Comparison of ENCODE assay signal across 19 cellular contexts in genomic region chr1:46152021-46152420, GRCh38. TPM values are rescaled to one million over a fixed set of nuclear protein-coding genes. Genes with fewer than 3 reads are reported as not detected.
DNase-seq lines count a peak whose midpoint lies in the region; ATAC-seq and TF ChIP-seq lines count a peak whose summit lies in the region.
"Had no signal": no experiment of that assay in that cellular context is flagged by ENCODE, and none has a peak within 500 bp of the region (broad histone marks: within the 10 kb centered on the region; RNA-seq: fewer than 3 reads in every experiment).

No MANE protein-coding gene starts in this region.

- 87% methylated on average over 3 of the region's 3 CpGs for WGBS in SK-N-SH (ENCODE audit: low lambda C conversion rate)
- 86 to 91% methylated on average over 3 of the region's 3 CpGs for WGBS in thyroid gland, 2 donors

- no peaks in the 10 kb centered on the region for H3K9me3 ChIP-seq in SK-N-SH
- no peaks in the 10 kb centered on the region for H3K9me3 ChIP-seq in thyroid gland
- H3K9me3 ChIP-seq: heart left ventricle, MG63, SJSA1 had no signal

- TF ChIP-seq CTCF in SK-N-SH (IDR thresholded peaks at IDR 0.05): no peak
- no peak for TF ChIP-seq CTCF in thyroid gland (IDR thresholded peaks at IDR 0.05)

- no peak overlapping the region for H2AFZ ChIP-seq in SK-N-SH (ENCODE audit: low read depth)
- H2AFZ ChIP-seq: parathyroid adenoma had no signal

- no peaks in the 10 kb centered on the region for H3K27me3 ChIP-seq in SK-N-SH (ENCODE audit: insufficient read depth)
- no peaks in the 10 kb centered on the region for H3K27me3 ChIP-seq in thyroid gland
- H3K27me3 ChIP-seq: heart left ventricle, MG63, SJSA1 had no signal

- no peaks in the 10 kb centered on the region for H3K36me3 Mint-ChIP-seq in stimulated activated memory B cell treated with anti-CD40 and anti-IgM and Interleukin-4, amounts not matched to agents 10 μg/mL and 1 μg/mL and 100 μg/mL, for 72 hours
- H3K36me3 Mint-ChIP-seq in activated naive CD8-positive, alpha-beta T cell treated with anti-CD3 and anti-CD28 coated beads for 36 hours: no peaks in the 10 kb centered on the region
- H3K36me3 Mint-ChIP-seq: CD14-positive monocyte had no signal

- H4K20me1 ChIP-seq in SK-N-SH (ENCODE audit: insufficient read depth): no peaks in the 10 kb centered on the region

- H3K36me3 ChIP-seq in SK-N-SH (replicated peaks in 1 of 2; ENCODE audit: control insufficient read depth in 1 of 2, insufficient read depth in 2 of 2, low read length in 1 of 2) (no peaks in the 10 kb centered on the region), thyroid gland (no peaks in the 10 kb centered on the region)
- H3K36me3 ChIP-seq: heart left ventricle, MG63, SJSA1 had no signal

- H3K4me1 ChIP-seq in SK-N-SH (ENCODE audit: control insufficient read depth in 1 of 2, insufficient read depth in 2 of 2, low read depth in 1 of 2, low read length in 1 of 2) (no peaks in the 10 kb centered on the region; a peak in 1 of 4 replicates), thyroid gland (peaks cover 0 to 7% of the 10 kb centered on the region in 2 donors)
- H3K4me1 ChIP-seq: parathyroid adenoma, SJSA1 had no signal

- peaks cover 22% of the 10 kb centered on the region for H3K4me1 Mint-ChIP-seq in stimulated activated memory B cell treated with anti-CD40 and anti-IgM and Interleukin-4, amounts not matched to agents 10 μg/mL and 1 μg/mL and 100 μg/mL, for 72 hours
- no peaks in the 10 kb centered on the region for H3K4me1 Mint-ChIP-seq in activated naive CD8-positive, alpha-beta T cell treated with anti-CD3 and anti-CD28 coated beads for 36 hours
- H3K4me1 Mint-ChIP-seq: activated naive CD8-positive, alpha-beta T cell treated with anti-CD3 and anti-CD28 coated beads, Interleukin-2, amount 50 U/mL, for 24 hours; CD14-positive monocyte had no signal

- no peak overlapping the region for H3K4me3 Mint-ChIP-seq in stimulated activated memory B cell treated with anti-CD40 and anti-IgM and Interleukin-4, amounts not matched to agents 10 μg/mL and 1 μg/mL and 100 μg/mL, for 72 hours
- H3K4me3 Mint-ChIP-seq in activated naive CD8-positive, alpha-beta T cell treated with anti-CD3 and anti-CD28 coated beads for 36 hours: no peak overlapping the region
- H3K4me3 Mint-ChIP-seq: activated naive CD8-positive, alpha-beta T cell treated with anti-CD3 and anti-CD28 coated beads, Interleukin-2, amount 50 U/mL, for 24 hours; activated T-cell treated with anti-CD3 and anti-CD28 coated beads, Interleukin-2, amount 50 U/mL, for 4 hours; CD14-positive monocyte; stimulated activated naive CD8-positive, alpha-beta T cell treated with anti-CD3 and anti-CD28 coated beads, Interleukin-15, Interleukin-2, amounts not matched to agents 100 ng/mL and 50 ng/mL, for 24 hours had no signal

- H3K4me2 ChIP-seq in SK-N-SH: no peak overlapping the region

- H3K9me3 Mint-ChIP-seq in stimulated activated memory B cell treated with anti-CD40 and anti-IgM and Interleukin-4, amounts not matched to agents 10 μg/mL and 1 μg/mL and 100 μg/mL, for 72 hours: no peaks in the 10 kb centered on the region
- H3K9me3 Mint-ChIP-seq in activated naive CD8-positive, alpha-beta T cell treated with anti-CD3 and anti-CD28 coated beads for 36 hours: no peaks in the 10 kb centered on the region
- H3K9me3 Mint-ChIP-seq: activated naive CD8-positive, alpha-beta T cell treated with anti-CD3 and anti-CD28 coated beads, Interleukin-2, amount 50 U/mL, for 24 hours; activated T-cell treated with anti-CD3 and anti-CD28 coated beads, Interleukin-2, amount 50 U/mL, for 4 hours; stimulated activated naive CD8-positive, alpha-beta T cell treated with anti-CD3 and anti-CD28 coated beads, Interleukin-15, Interleukin-2, amounts not matched to agents 100 ng/mL and 50 ng/mL, for 24 hours had no signal

- no peak overlapping the region for H3K9ac ChIP-seq in SK-N-SH
- H3K9ac ChIP-seq: parathyroid adenoma had no signal

- DNase-seq in GM04503 (ENCODE audit: low read depth): peak; percentile 66
- no peak for DNase-seq in SK-N-SH
- DNase-seq in fibroblast of peridontal ligament (ENCODE audit: extremely low read depth): peak; percentile 82
- DNase-seq in NCI-H2171 (lab: John Stamatoyannopoulos, UW): no peak
- no peak for DNase-seq in thyroid gland
- DNase-seq in activated naive CD8-positive, alpha-beta T cell treated with anti-CD3 and anti-CD28 coated beads for 36 hours: no peak
- DNase-seq: activated naive CD8-positive, alpha-beta T cell treated with anti-CD3 and anti-CD28 coated beads, Interleukin-2, amount 50 U/mL, for 24 hours; activated T-cell treated with anti-CD3 and anti-CD28 coated beads, Interleukin-2, amount 50 U/mL, for 4 hours; heart left ventricle; MG63; NCI-H2081 treated with DMSO at 0.1 percent for 48 hours; NCI-H69; OCI-M1 had no signal

- H3K27ac ChIP-seq in SK-N-SH (ENCODE audit: low read depth in 2 of 2, low read length in 1 of 2) (peak overlapping the region in 1 of 2 experiments; percentile 47; a peak in 2 of 4 replicates), thyroid gland (no peak overlapping the region)
- H3K27ac ChIP-seq: heart left ventricle, parathyroid adenoma, SJSA1 had no signal

- H3K27ac Mint-ChIP-seq in stimulated activated memory B cell treated with anti-CD40 and anti-IgM and Interleukin-4, amounts not matched to agents 10 μg/mL and 1 μg/mL and 100 μg/mL, for 72 hours: peak overlapping the region; percentile 28
- H3K27ac Mint-ChIP-seq in activated naive CD8-positive, alpha-beta T cell treated with anti-CD3 and anti-CD28 coated beads for 36 hours: no peak overlapping the region
- H3K27ac Mint-ChIP-seq: activated naive CD8-positive, alpha-beta T cell treated with anti-CD3 and anti-CD28 coated beads, Interleukin-2, amount 50 U/mL, for 24 hours; CD14-positive monocyte; stimulated activated naive CD8-positive, alpha-beta T cell treated with anti-CD3 and anti-CD28 coated beads, Interleukin-15, Interleukin-2, amounts not matched to agents 100 ng/mL and 50 ng/mL, for 24 hours had no signal

- no peak for TF ChIP-seq EP300 in SK-N-SH (IDR thresholded peaks at IDR 0.05; ENCODE audit: borderline replicate concordance in 1 of 2, low read depth in 1 of 2, low read length in 1 of 2)

- no peaks in the 10 kb centered on the region for H3K27me3 Mint-ChIP-seq in stimulated activated memory B cell treated with anti-CD40 and anti-IgM and Interleukin-4, amounts not matched to agents 10 μg/mL and 1 μg/mL and 100 μg/mL, for 72 hours
- H3K27me3 Mint-ChIP-seq in activated naive CD8-positive, alpha-beta T cell treated with anti-CD3 and anti-CD28 coated beads for 36 hours: no peaks in the 10 kb centered on the region
- H3K27me3 Mint-ChIP-seq: activated naive CD8-positive, alpha-beta T cell treated with anti-CD3 and anti-CD28 coated beads, Interleukin-2, amount 50 U/mL, for 24 hours; stimulated activated naive CD8-positive, alpha-beta T cell treated with anti-CD3 and anti-CD28 coated beads, Interleukin-15, Interleukin-2, amounts not matched to agents 100 ng/mL and 50 ng/mL, for 24 hours had no signal

- POLR2A ChIA-PET in SK-N-SH (lab: Yijun Ruan, JAX): no interaction called here

- no peak for TF ChIP-seq POLR2A in thyroid gland (IDR thresholded peaks at IDR 0.05)

- H3K4me3 ChIP-seq in SK-N-SH (ENCODE audit: low read depth in 2 of 2, low read length in 1 of 2): no peak overlapping the region
- H3K4me3 ChIP-seq in thyroid gland (replicated peaks in 1 of 3): no peak overlapping the region
- H3K4me3 ChIP-seq: heart left ventricle, MG63, SJSA1 had no signal

- no peaks in the 10 kb centered on the region for H3K9me2 ChIP-seq in SK-N-SH

- ATAC-seq in stimulated activated memory B cell treated with anti-CD40 and anti-IgM and Interleukin-4, amounts not matched to agents 10 μg/mL and 1 μg/mL and 100 μg/mL, for 72 hours: peak; percentile 98
- ATAC-seq: activated naive CD8-positive, alpha-beta T cell treated with anti-CD3 and anti-CD28 coated beads, Interleukin-2, amount 50 U/mL, for 24 hours; activated T-cell treated with anti-CD3 and anti-CD28 coated beads, Interleukin-2, amount 50 U/mL, for 4 hours had no signal

- intact Hi-C loops in thyroid gland (cut with DNase I): no loop called here

- CTCF ChIA-PET in SK-N-SH (lab: Yijun Ruan, JAX): interaction anchor here (1.3 kb wide), 1 partner anchor 72 kb away, joined by 3 read pairs; no protein-coding TSS in a partner anchor

- H3K79me2 ChIP-seq in SK-N-SH (ENCODE audit: insufficient read depth): no peaks in the 10 kb centered on the region
- H3K79me2 ChIP-seq: parathyroid adenoma had no signal

- no peak for TF ChIP-seq RAD21 in SK-N-SH (IDR thresholded peaks at IDR 0.05; ENCODE audit: low read length)

- no peaks in the 10 kb centered on the region for H3F3A ChIP-seq in SK-N-SH (replicated peaks; ENCODE audit: insufficient read depth)

TF ChIP-seq in SK-N-SH, 30 proteins besides CTCF, POLR2A, EP300 and RAD21 (continues in another document):
- 0 out of 2 replicates have a peak, but pooled peaks have one; percentile 9 for TF ChIP-seq TCF12 (IDR thresholded peaks at IDR 0.05)
- TF ChIP-seq FOXJ3 (CRISPR knock-in tag; IDR thresholded peaks at IDR 0.05): no peak

RNA-seq across cellular contexts. Expression of gene PIK3R3, which starts 19.6 kb away (rescaled TPM):
- polyA plus RNA-seq in SK-N-SH (2012; rRNA removed): 4.0 and 6.2 TPM in 2 replicates
- 6.1 and 6.2 TPM in 2 replicates for polyA plus RNA-seq in SK-N-SH (2012; cell fraction: cytosol; rRNA removed)
- polyA plus RNA-seq in SK-N-SH (2012; cell fraction: nucleus; rRNA removed): 5.0 and 8.1 TPM in 2 replicates
- total RNA-seq in thyroid gland: 10 to 100 TPM; 16.0 to 36.2 (median 20.9) TPM
- 1 to 10 TPM; 1.1 to 1.8 TPM for total RNA-seq in activated naive CD8-positive, alpha-beta T cell treated with anti-CD3 and anti-CD28 coated beads for 36 hours

RNA-seq across cellular contexts. Expression of gene TSPAN1, which starts 22.9 kb away (rescaled TPM):
- polyA plus RNA-seq in SK-N-SH (2012; rRNA removed): 12.2 and 13.9 TPM in 2 replicates
- 9.8 and 13.5 TPM in 2 replicates for polyA plus RNA-seq in SK-N-SH (2012; cell fraction: cytosol; rRNA removed)
- 10.2 and 14.0 TPM in 2 replicates for polyA plus RNA-seq in SK-N-SH (2012; cell fraction: nucleus; rRNA removed)
- 100 to 1,000 TPM in 2 of 4 donors, 10 to 100 TPM in 2; 61.2 to 154 (median 105) TPM for total RNA-seq in thyroid gland
- under 1 TPM in 1 of 2 experiments, not detected in 1; 0.28 TPM for total RNA-seq in activated naive CD8-positive, alpha-beta T cell treated with anti-CD3 and anti-CD28 coated beads for 36 hours
- total RNA-seq: SJSA1 had no signal
- polyA plus RNA-seq: CD14-positive monocyte had no signal

RNA-seq across cellular contexts. Expression of gene P3R3URF, which starts 24.3 kb away (rescaled TPM):
- not detected in 2 replicates for polyA plus RNA-seq in SK-N-SH (2012; rRNA removed)
- polyA plus RNA-seq in SK-N-SH (2012; cell fraction: cytosol; rRNA removed): not detected in 2 replicates
- polyA plus RNA-seq in SK-N-SH (2012; cell fraction: nucleus; rRNA removed): not detected in 2 replicates
- total RNA-seq in thyroid gland: not detected
- total RNA-seq in activated naive CD8-positive, alpha-beta T cell treated with anti-CD3 and anti-CD28 coated beads for 36 hours: not detected
- total RNA-seq: activated T-cell treated with anti-CD3 and anti-CD28 coated beads, Interleukin-2, amount 50 U/mL, for 4 hours; heart left ventricle; kidney epithelial cell; SJSA1 had no signal
- polyA plus RNA-seq: CD14-positive monocyte, heart left ventricle had no signal

RNA-seq across cellular contexts. Expression of gene POMGNT1, which starts 46.2 kb away (rescaled TPM):
- 165 and 198 TPM in 2 replicates for polyA plus RNA-seq in SK-N-SH (2012; rRNA removed)
- polyA plus RNA-seq in SK-N-SH (2012; cell fraction: cytosol; rRNA removed): 92.0 and 140 TPM in 2 replicates
- polyA plus RNA-seq in SK-N-SH (2012; cell fraction: nucleus; rRNA removed): 333 and 360 TPM in 2 replicates
- total RNA-seq in thyroid gland: 10 to 100 TPM; 54.2 to 90.8 (median 79.3) TPM
- total RNA-seq in activated naive CD8-positive, alpha-beta T cell treated with anti-CD3 and anti-CD28 coated beads for 36 hours: 10 to 100 TPM; 34.3 to 38.8 TPM

RNA-seq across cellular contexts. Expression of gene LURAP1, which starts 51.1 kb away (rescaled TPM):
- 4.6 and 5.1 TPM in 2 replicates for polyA plus RNA-seq in SK-N-SH (2012; rRNA removed)
- 2.4 and 2.9 TPM in 2 replicates for polyA plus RNA-seq in SK-N-SH (2012; cell fraction: cytosol; rRNA removed)
- polyA plus RNA-seq in SK-N-SH (2012; cell fraction: nucleus; rRNA removed): 7.8 and 9.1 TPM in 2 replicates
- total RNA-seq in thyroid gland: 10 to 100 TPM; 30.5 to 47.4 (median 37.8) TPM
- total RNA-seq in activated naive CD8-positive, alpha-beta T cell treated with anti-CD3 and anti-CD28 coated beads for 36 hours: not detected
- total RNA-seq: activated T-cell treated with anti-CD3 and anti-CD28 coated beads, Interleukin-2, amount 50 U/mL, for 4 hours had no signal
- polyA plus RNA-seq: CD14-positive monocyte had no signal

Comparison
In these comparisons a context has a peak if more than half of its experiments do, and no peak if none do; other contexts are left out.
1. DNase-seq: peak in GM04503 (single experiment) and fibroblast of peridontal ligament (single experiment); none in SK-N-SH (single experiment), NCI-H2171 (single experiment), thyroid gland (0 of 2) and activated naive CD8-positive, alpha-beta T cell treated with anti-CD3 and anti-CD28 coated beads for 36 hours (single experiment).
2. RNA of gene PIK3R3, which starts 19.6 kb away (total RNA-seq): 16.0 to 36.2 TPM in thyroid gland; 1.1 to 1.8 TPM in activated naive CD8-positive, alpha-beta T cell treated with anti-CD3 and anti-CD28 coated beads for 36 hours; every median in the first group is over 4 times any median in the second.
3. RNA of gene TSPAN1, which starts 22.9 kb away (total RNA-seq): 61.2 to 154 TPM in thyroid gland; 0.28 TPM in activated naive CD8-positive, alpha-beta T cell treated with anti-CD3 and anti-CD28 coated beads for 36 hours; every median in the first group is over 10 times any median in the second.